In genomic region chr2:38886041-38886440, GRCh38 we compare ENCODE assay signal across 22 cellular contexts. TPM values are rescaled to one million over a fixed set of nuclear protein-coding genes. Genes with fewer than 3 reads are reported as not detected.
"Had no signal": no experiment of that assay in that cellular context is flagged by ENCODE, and none has a peak within 500 bp of the region (broad histone marks: within the 10 kb centered on the region; RNA-seq: fewer than 3 reads in every experiment).

No MANE protein-coding gene starts in this region.

- H3K27ac ChIP-seq: coronary artery, dorsolateral prefrontal cortex, esophagus muscularis mucosa, foreskin keratinocyte, heart left ventricle, hepatocyte, left ventricle myocardium inferior, lower lobe of right lung had no signal

- H3K27me3 ChIP-seq: dorsolateral prefrontal cortex, esophagus muscularis mucosa, foreskin keratinocyte, heart left ventricle, hepatocyte had no signal

- H3K79me2 ChIP-seq: hepatocyte had no signal

- H3K9me3 ChIP-seq: esophagus muscularis mucosa, left ventricle myocardium inferior, lower lobe of right lung, mucosa of descending colon had no signal

- DNase-seq: dermis blood vessel endothelial cell; dorsolateral prefrontal cortex; effector CD4-positive, alpha-beta T cell; effector memory CD4-positive, alpha-beta T cell; foreskin keratinocyte; heart left ventricle; hypothalamus; immature natural killer cell; islet precursor cell; kidney; kidney glomerular epithelial cell; left colon; left ventricle myocardium inferior; lower lobe of right lung; mesenchymal stem cell; mucosa of descending colon had no signal

- H2AFZ ChIP-seq: hepatocyte had no signal

- H3K4me2 ChIP-seq: hepatocyte had no signal

- H3K4me1 ChIP-seq: esophagus muscularis mucosa, foreskin keratinocyte, left ventricle myocardium inferior, lower lobe of right lung had no signal

- ATAC-seq: foreskin keratinocyte, left colon, left lobe of liver, lower lobe of right lung, mucosa of descending colon had no signal

- FAIRE-seq: colon, frontal cortex, kidney had no signal

- H3K4me3 ChIP-seq: coronary artery, dorsolateral prefrontal cortex, esophagus muscularis mucosa, heart left ventricle, hepatocyte, left ventricle myocardium inferior, lower lobe of right lung, mucosa of descending colon had no signal

RNA-seq across cellular contexts. Expression of gene ARHGEF33, which starts 3.6 kb away (rescaled TPM):
- polyA plus RNA-seq: immature natural killer cell had no signal
